26 cellular contexts compared by ENCODE assay signal in genomic region chr7:79141252-79141651, GRCh38.
A peak's percentile ranks its signal among the peaks of the same experiment; 100 is the strongest.
DNase-seq lines count a peak whose midpoint lies in the region; ATAC-seq, FAIRE-seq and TF ChIP-seq lines count a peak whose summit lies in the region.
"Had no signal": no experiment of that assay in that cellular context is flagged by ENCODE, and none has a peak within 500 bp of the region (broad histone marks: within the 10 kb centered on the region; RNA-seq: fewer than 3 reads in every experiment).

No MANE protein-coding gene starts in this region.

- H3K36me3 ChIP-seq in heart left ventricle (no peaks in the 10 kb centered on the region), left ventricle myocardium inferior (no peaks in the 10 kb centered on the region)
- H3K36me3 ChIP-seq: BE2C, BLaER1 had no signal

- no peaks in the 10 kb centered on the region for H3K27me3 ChIP-seq in heart left ventricle
- no peaks in the 10 kb centered on the region for H3K27me3 ChIP-seq in left ventricle myocardium inferior (ENCODE audit: low read depth)
- H3K27me3 ChIP-seq: BLaER1 had no signal

- FAIRE-seq in H54 (lab: Jason Lieb, UNC) = peak; percentile 15
- FAIRE-seq: A204.1, GM12878, GM12892, GM18507 had no signal

- no peaks in the 10 kb centered on the region for H3K36me3 Mint-ChIP-seq in activated T-cell treated with anti-CD3 and anti-CD28 coated beads, Interleukin-2, amount 50 U/mL, for 24 hours (ENCODE audit: low read depth)
- H3K36me3 Mint-ChIP-seq: CD14-positive monocyte; CD4-positive, alpha-beta memory T cell; CD4-positive, CD25-positive, alpha-beta regulatory T cell; CD8-positive, alpha-beta memory T cell had no signal

- H3K27ac ChIP-seq in heart left ventricle (no peak overlapping the region), left ventricle myocardium inferior (replicated peaks) (no peak overlapping the region)
- H3K27ac ChIP-seq: BLaER1 had no signal

- H3K4me3 Mint-ChIP-seq in activated T-cell treated with anti-CD3 and anti-CD28 coated beads, Interleukin-2, amount 50 U/mL, for 24 hours = no peak overlapping the region
- H3K4me3 Mint-ChIP-seq: CD14-positive monocyte; CD4-positive, alpha-beta memory T cell; CD4-positive, CD25-positive, alpha-beta regulatory T cell; CD8-positive, alpha-beta memory T cell had no signal

- peak; percentile 44 to 65 (median 54) for ATAC-seq in heart left ventricle
- ATAC-seq: GM12878 had no signal

- TF ChIP-seq POLR2A in heart left ventricle (IDR thresholded peaks at IDR 0.05) = no peak
- no peak for TF ChIP-seq POLR2A in H54 (IDR thresholded peaks at IDR 0.05; ENCODE audit: low read depth, low read length)

- H3K27me3 Mint-ChIP-seq in activated T-cell treated with anti-CD3 and anti-CD28 coated beads, Interleukin-2, amount 50 U/mL, for 24 hours = no peaks in the 10 kb centered on the region
- H3K27me3 Mint-ChIP-seq: CD4-positive, alpha-beta memory T cell; CD4-positive, CD25-positive, alpha-beta regulatory T cell; CD8-positive, alpha-beta memory T cell had no signal

- H3K4me3 ChIP-seq in heart left ventricle (no peak overlapping the region), left ventricle myocardium inferior (no peak overlapping the region)
- H3K4me3 ChIP-seq: BLaER1, GM12878 had no signal

- H3K9me3 Mint-ChIP-seq in activated T-cell treated with anti-CD3 and anti-CD28 coated beads, Interleukin-2, amount 50 U/mL, for 24 hours = peaks cover 8% of the 10 kb centered on the region

- WGBS in heart left ventricle, 4 donors = 48 to 86% (median 69%) methylated on average over 1 of the region's 1 CpG

- TF ChIP-seq CTCF in heart left ventricle (IDR thresholded peaks at IDR 0.05) (no peak), left ventricle myocardium inferior (IDR thresholded peaks at IDR 0.05; ENCODE audit: borderline replicate concordance) (no peak)

- DNase-seq in heart left ventricle (no peak), left ventricle myocardium inferior (no peak), H54 (ENCODE audit: insufficient read length, low spot score) (no peak), myocyte (ENCODE audit: low read depth) (peak; percentile 32)
- no peak for DNase-seq in activated T-cell treated with anti-CD3 and anti-CD28 coated beads, Interleukin-2, amount 50 U/mL, for 24 hours
- DNase-seq: 8988T; ACHN; BE2C; C1 segment of cervical spinal cord; CD4-positive, alpha-beta memory T cell; CD4-positive, CD25-positive, alpha-beta regulatory T cell; CD8-positive, alpha-beta memory T cell; COR-L47; DMS 273 treated with DMSO at 0.1 percent for 48 hours; DMS153; DMS53; DMS79; DND-41; EL; GDM1 had no signal

- intact Hi-C loops in heart left ventricle (cut with DNase I) = no loop called here
- intact Hi-C loops in left ventricle myocardium inferior (cut with micrococcal nuclease) = no loop called here

- no peaks in the 10 kb centered on the region for H3K4me1 Mint-ChIP-seq in activated T-cell treated with anti-CD3 and anti-CD28 coated beads, Interleukin-2, amount 50 U/mL, for 24 hours (ENCODE audit: low read depth)
- H3K4me1 Mint-ChIP-seq: CD14-positive monocyte; CD4-positive, alpha-beta memory T cell; CD4-positive, CD25-positive, alpha-beta regulatory T cell; CD8-positive, alpha-beta memory T cell had no signal

- H3K9me3 ChIP-seq in heart left ventricle (no peaks in the 10 kb centered on the region), left ventricle myocardium inferior (replicated peaks) (no peaks in the 10 kb centered on the region)
- H3K9me3 ChIP-seq: BE2C, BLaER1 had no signal

- H3K4me1 ChIP-seq in heart left ventricle (peaks cover 0 to 10% (median 0%) of the 10 kb centered on the region in 12 donors), left ventricle myocardium inferior (peaks cover 17% of the 10 kb centered on the region)
- H3K4me1 ChIP-seq: BE2C had no signal

- no peak overlapping the region for H3K27ac Mint-ChIP-seq in activated T-cell treated with anti-CD3 and anti-CD28 coated beads, Interleukin-2, amount 50 U/mL, for 24 hours
- H3K27ac Mint-ChIP-seq: CD14-positive monocyte; CD4-positive, alpha-beta memory T cell; CD4-positive, CD25-positive, alpha-beta regulatory T cell; CD8-positive, alpha-beta memory T cell had no signal
